Comparison of ENCODE assay signal across 1 cellular context in the genomic region with DNA sequence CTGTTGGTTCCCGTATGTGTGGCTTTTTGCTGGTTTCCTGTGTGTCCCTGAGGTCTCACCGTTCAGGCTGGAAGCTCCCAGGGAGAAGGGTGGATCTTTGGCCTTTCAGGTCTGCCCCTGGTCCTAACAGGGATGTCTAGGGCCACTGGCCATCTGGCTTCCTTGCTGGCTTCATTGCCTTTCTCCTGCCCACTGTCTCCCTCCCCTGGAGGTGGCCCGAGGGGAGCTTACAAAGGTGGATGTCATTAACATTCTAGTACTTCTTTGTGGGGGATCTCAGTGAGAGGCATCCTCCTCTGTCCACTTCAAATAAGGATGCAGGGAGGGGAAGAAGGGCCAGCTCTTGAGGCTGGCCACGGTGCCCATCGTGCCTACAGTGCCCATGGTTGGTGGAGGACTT.
TF ChIP-seq lines count a peak whose summit lies in the region.

No MANE protein-coding gene starts in this region.

TF ChIP-seq in H1, 55 proteins besides CTCF, POLR2A, EP300 and RAD21:
- TF ChIP-seq EGR1 (IDR thresholded peaks at IDR 0.05; ENCODE audit: borderline replicate concordance, low read depth, low read length) (no peak), KDM4A (IDR thresholded peaks at IDR 0.05; ENCODE audit: low read depth, low read length, severe bottlenecking) (no peak), SIRT6 (IDR thresholded peaks at IDR 0.05; ENCODE audit: low read length) (no peak), JUND (IDR thresholded peaks at IDR 0.05; ENCODE audit: low read length) (no peak)
